Comparison of ENCODE assay signal across 21 cellular contexts in genomic region chr17:77193653-77194052, GRCh38.
"Had no signal": no experiment of that assay in that cellular context is flagged by ENCODE, and none has a peak within 500 bp of the region (broad histone marks: within the 10 kb centered on the region; RNA-seq: fewer than 3 reads in every experiment).

No MANE protein-coding gene starts in this region.

- H3K36me3 ChIP-seq: uterus had no signal

- H3K4me2 ChIP-seq: hepatocyte, SK-N-SH had no signal

- H3K27me3 ChIP-seq: hepatocyte, neutrophil, pancreas, right atrium auricular region, testis, uterus had no signal

- H2AFZ ChIP-seq: hepatocyte had no signal

- H3K4me3 Mint-ChIP-seq: activated naive CD4-positive, alpha-beta T cell treated with anti-CD3 and anti-CD28 coated beads, Interleukin-2, amount 10 ng/mL, durations not matched to agents 7 days and 5 days; brain; immature natural killer cell; mesothelial cell of epicardium; natural killer cell treated with Interleukin-12 subunit alpha and Interleukin-12 subunit beta and Interleukin-15 and Interleukin-18, amount 100 ng/mL, for 72 hours had no signal

- H3K9me3 Mint-ChIP-seq: activated naive CD4-positive, alpha-beta T cell treated with anti-CD3 and anti-CD28 coated beads, Interleukin-2, amount 10 ng/mL, durations not matched to agents 7 days and 5 days; brain; immature natural killer cell; mesothelial cell of epicardium; natural killer cell treated with Interleukin-12 subunit alpha and Interleukin-12 subunit beta and Interleukin-15 and Interleukin-18, amount 100 ng/mL, for 72 hours had no signal

- H3K27me3 Mint-ChIP-seq: activated naive CD4-positive, alpha-beta T cell treated with anti-CD3 and anti-CD28 coated beads, Interleukin-2, amount 10 ng/mL, durations not matched to agents 7 days and 5 days; brain; natural killer cell treated with Interleukin-12 subunit alpha and Interleukin-12 subunit beta and Interleukin-15 and Interleukin-18, amount 100 ng/mL, for 72 hours had no signal

- H3K9me3 ChIP-seq: neutrophil, pancreas, psoas muscle, right atrium auricular region, SK-N-SH, testis, uterus had no signal

- H3K27ac Mint-ChIP-seq: activated naive CD4-positive, alpha-beta T cell treated with anti-CD3 and anti-CD28 coated beads, Interleukin-2, amount 10 ng/mL, durations not matched to agents 7 days and 5 days; mesothelial cell of epicardium had no signal

- ATAC-seq: left ventricle myocardium superior; natural killer cell treated with Interleukin-12 subunit alpha and Interleukin-12 subunit beta and Interleukin-15 and Interleukin-18, amount 100 ng/mL, for 72 hours; pancreas; psoas muscle had no signal

- H3K4me3 ChIP-seq: hepatocyte, pancreas, psoas muscle, right atrium auricular region, testis, uterus had no signal

- H3K4me1 Mint-ChIP-seq: mesothelial cell of epicardium had no signal

- DNase-seq: activated naive CD4-positive, alpha-beta T cell treated with anti-CD3 and anti-CD28 coated beads, Interleukin-2, amount 10 ng/mL, durations not matched to agents 7 days and 5 days; aorta; effector CD4-positive, alpha-beta T cell; foreskin melanocyte; glutamatergic neuron; immature natural killer cell; left ventricle myocardium superior; mammary epithelial cell; pancreas; psoas muscle; SK-N-SH; stimulated activated CD4-positive, alpha-beta T cell treated with anti-CD3 and anti-CD28 coated beads, Interleukin-1b, Interleukin-23, amount 100 ng/mL, for 48 hours; testis; trophoblast cell; uterus had no signal

- H3K27ac ChIP-seq: hepatocyte, neutrophil, pancreas, psoas muscle, right atrium auricular region, testis, uterus had no signal

- H3K4me1 ChIP-seq: testis, uterus had no signal
